Comparison of ENCODE assay signal across 19 cellular contexts in the genomic region with DNA sequence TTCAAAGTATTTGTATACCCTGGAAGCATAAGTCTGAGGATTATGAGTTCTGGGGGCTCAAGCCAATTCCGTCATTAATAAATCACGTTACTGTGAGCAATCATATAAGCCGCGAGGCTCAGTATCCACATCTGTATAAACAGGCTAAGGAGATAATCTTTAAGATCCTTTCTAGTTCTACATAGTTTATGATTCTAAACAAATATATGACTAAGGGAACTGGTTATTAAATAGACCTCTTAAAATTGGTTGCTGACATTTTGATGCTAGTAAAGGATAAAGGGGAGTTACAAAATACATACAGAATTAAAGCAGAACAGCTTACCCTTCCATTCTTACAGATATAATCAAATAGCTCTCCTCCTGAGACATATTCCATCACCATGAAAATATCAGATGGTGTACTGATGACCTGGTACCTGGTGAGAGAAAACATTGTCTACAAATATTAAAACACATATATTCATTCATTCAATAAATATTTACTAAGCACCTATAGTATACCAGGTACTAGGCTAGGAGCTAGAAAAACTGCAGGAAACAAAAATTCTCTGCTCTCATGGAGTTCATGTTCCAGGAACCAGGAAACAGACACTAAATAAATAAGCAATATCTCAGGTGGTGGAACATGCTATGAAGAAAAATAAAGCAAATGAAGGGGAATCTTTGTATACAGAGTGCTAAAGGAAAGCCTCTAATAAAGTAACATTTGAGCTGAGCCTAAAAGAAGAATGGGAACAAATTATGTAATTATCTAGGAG. TPM values are rescaled to one million over a fixed set of nuclear protein-coding genes. Genes with fewer than 3 reads are reported as not detected.
A peak's percentile ranks its signal among the peaks of the same experiment; 100 is the strongest.
DNase-seq lines count a peak whose midpoint lies in the region; ATAC-seq and TF ChIP-seq lines count a peak whose summit lies in the region.
"Had no signal": no experiment of that assay in that cellular context is flagged by ENCODE, and none has a peak within 500 bp of the region (broad histone marks: within the 10 kb centered on the region; RNA-seq: fewer than 3 reads in every experiment).

No MANE protein-coding gene starts in this region.

- peaks cover 13% of the 10 kb centered on the region for H3K4me1 Mint-ChIP-seq in stimulated activated memory B cell treated with anti-CD40 and anti-IgM and Interleukin-4, amounts not matched to agents 10 μg/mL and 1 μg/mL and 100 μg/mL, for 72 hours
- peaks cover 23% of the 10 kb centered on the region for H3K4me1 Mint-ChIP-seq in CD4-positive, alpha-beta T cell (ENCODE audit: low read depth)

- POLR2A ChIA-PET in CD4-positive, alpha-beta T cell (lab: Charles Lee), result no interaction called here

- no peak for ATAC-seq in stimulated activated memory B cell treated with anti-CD40 and anti-IgM and Interleukin-4, amounts not matched to agents 10 μg/mL and 1 μg/mL and 100 μg/mL, for 72 hours
- ATAC-seq in CD4-positive, alpha-beta T cell (ENCODE audit: poor library complexity), result no peak
- ATAC-seq: left cardiac atrium had no signal

- intact Hi-C loops in CD4-positive, alpha-beta T cell (cut with DNase I, micrococcal nuclease), result no loop called here

- peaks cover 54% of the 10 kb centered on the region for H3K36me3 ChIP-seq in SK-N-MC (ENCODE audit: insufficient read depth, low read length)

- peak overlapping the region; percentile 5 for H3K27ac Mint-ChIP-seq in stimulated activated memory B cell treated with anti-CD40 and anti-IgM and Interleukin-4, amounts not matched to agents 10 μg/mL and 1 μg/mL and 100 μg/mL, for 72 hours
- H3K27ac Mint-ChIP-seq in CD4-positive, alpha-beta T cell, result no peak overlapping the region
- H3K27ac Mint-ChIP-seq: activated naive CD4-positive, alpha-beta T cell treated with anti-CD3 and anti-CD28 coated beads for 36 hours had no signal

- TF ChIP-seq CTCF in fibroblast of villous mesenchyme (IDR thresholded peaks at IDR 0.05; ENCODE audit: insufficient read depth, low read depth, low read length), result no peak
- TF ChIP-seq CTCF in CD4-positive, alpha-beta T cell (IDR thresholded peaks at IDR 0.05), result no peak

- no peak overlapping the region for H3K9ac ChIP-seq in SK-N-MC (ENCODE audit: insufficient read length)

- H3K27me3 Mint-ChIP-seq in stimulated activated memory B cell treated with anti-CD40 and anti-IgM and Interleukin-4, amounts not matched to agents 10 μg/mL and 1 μg/mL and 100 μg/mL, for 72 hours, result no peaks in the 10 kb centered on the region
- no peaks in the 10 kb centered on the region for H3K27me3 Mint-ChIP-seq in CD4-positive, alpha-beta T cell

- H3K27me3 ChIP-seq in CD4-positive, alpha-beta T cell (ENCODE audit: control insufficient read depth, insufficient read depth, low read length), result no peaks in the 10 kb centered on the region
- H3K27me3 ChIP-seq: ascending aorta had no signal

- CTCF ChIA-PET in CD4-positive, alpha-beta T cell (lab: Charles Lee), result no interaction called here

- peak overlapping the region; percentile 51; the same call in 1 of the 2 replicates for H3K27ac ChIP-seq in SK-N-MC
- no peak overlapping the region for H3K27ac ChIP-seq in CD4-positive, alpha-beta T cell (ENCODE audit: low read depth, low read length)
- H3K27ac ChIP-seq: ascending aorta had no signal

- no peaks in the 10 kb centered on the region for H3K9me3 ChIP-seq in SK-N-MC (ENCODE audit: low read depth, low read length)
- H3K9me3 ChIP-seq in CD4-positive, alpha-beta T cell (ENCODE audit: control insufficient read depth, low read length), result no peaks in the 10 kb centered on the region
- H3K9me3 ChIP-seq: ascending aorta had no signal

- DNase-seq in SIG-M5 treated with dmso at 0.1 percent for 504 hours (lab: John Stamatoyannopoulos, UW; ENCODE audit: unreplicated experiment), result peak; percentile 32
- no peak for DNase-seq in SIG-M5 (lab: John Stamatoyannopoulos, UW)
- no peak for DNase-seq in SK-N-MC (ENCODE audit: low read depth, low spot score)
- peak; percentile 62 for DNase-seq in fibroblast of villous mesenchyme (ENCODE audit: low read depth)
- no peak for DNase-seq in iPS-NIHi7 (ENCODE audit: extremely low spot score)
- DNase-seq in activated gamma-delta T cell treated with Interleukin-2 at 50 U/mL for 16 hours, result no peak
- no peak for DNase-seq in CD4-positive, alpha-beta T cell
- DNase-seq: activated CD4-positive, alpha-beta T cell treated with anti-CD3 and anti-CD28 coated beads, Interleukin-2, amount 50 U/mL, for 1 hour; activated CD8-positive, alpha-beta memory T cell treated with anti-CD3 and anti-CD28 coated beads, Interleukin-2, amount 50 U/mL, for 4 hours; activated naive CD4-positive, alpha-beta T cell treated with anti-CD3 and anti-CD28 coated beads for 36 hours; effector CD8-positive, alpha-beta T cell; H7; left cardiac atrium; NCI-H524 treated with DMSO at 0.1 percent for 48 hours; Right ventricle myocardium superior; stimulated activated CD4-positive, alpha-beta T cell treated with anti-CD3 and anti-CD28 coated beads, Interleukin-4, amount 100 ng/mL, for 1 hour; T-helper 1 cell had no signal

- no peaks in the 10 kb centered on the region for H3K9me3 Mint-ChIP-seq in stimulated activated memory B cell treated with anti-CD40 and anti-IgM and Interleukin-4, amounts not matched to agents 10 μg/mL and 1 μg/mL and 100 μg/mL, for 72 hours
- H3K9me3 Mint-ChIP-seq in CD4-positive, alpha-beta T cell, result no peaks in the 10 kb centered on the region
- H3K9me3 Mint-ChIP-seq: activated naive CD4-positive, alpha-beta T cell treated with anti-CD3 and anti-CD28 coated beads for 36 hours had no signal

- no peak overlapping the region for H3K4me3 Mint-ChIP-seq in stimulated activated memory B cell treated with anti-CD40 and anti-IgM and Interleukin-4, amounts not matched to agents 10 μg/mL and 1 μg/mL and 100 μg/mL, for 72 hours
- H3K4me3 Mint-ChIP-seq in CD4-positive, alpha-beta T cell, result no peak overlapping the region
- H3K4me3 Mint-ChIP-seq: activated naive CD4-positive, alpha-beta T cell treated with anti-CD3 and anti-CD28 coated beads for 36 hours had no signal

- peaks cover 37% of the 10 kb centered on the region for H3K36me3 Mint-ChIP-seq in stimulated activated memory B cell treated with anti-CD40 and anti-IgM and Interleukin-4, amounts not matched to agents 10 μg/mL and 1 μg/mL and 100 μg/mL, for 72 hours
- peaks cover 71% of the 10 kb centered on the region for H3K36me3 Mint-ChIP-seq in CD4-positive, alpha-beta T cell (ENCODE audit: low read depth)

- H3K4me3 ChIP-seq in SK-N-MC (no peak overlapping the region), fibroblast of villous mesenchyme (ENCODE audit: low read depth, low read length) (no peak overlapping the region)
- H3K4me3 ChIP-seq: ascending aorta had no signal

RNA-seq across cellular contexts. Expression of gene TTC33, which starts 19.5 kb away (rescaled TPM):
- 12.2 and 18.6 TPM in 2 replicates for total RNA-seq in fibroblast of villous mesenchyme
- total RNA-seq in CD4-positive, alpha-beta T cell, result 10 to 100 TPM in 1 of 2 experiments, 1 to 10 TPM in 1; 8.7 to 12.0 TPM

RNA-seq across cellular contexts. Expression of gene PRKAA1, which starts 22.9 kb away (rescaled TPM):
- 106 and 132 TPM in 2 replicates for total RNA-seq in fibroblast of villous mesenchyme
- total RNA-seq in CD4-positive, alpha-beta T cell, result 100 to 1,000 TPM; 102 to 105 TPM

RNA-seq across cellular contexts. Expression of gene RPL37, which starts 59.8 kb away (rescaled TPM):
- total RNA-seq in fibroblast of villous mesenchyme, result 247 and 971 TPM in 2 replicates
- 1,000 to 10,000 TPM; 2,845 to 2,986 TPM for total RNA-seq in CD4-positive, alpha-beta T cell

Comparison
In these comparisons a context has a peak if more than half of its experiments do, and no peak if none do; other contexts are left out.
1. DNase-seq: peak in SIG-M5 treated with dmso at 0.1 percent for 504 hours (single experiment) and fibroblast of villous mesenchyme (single experiment); none in SIG-M5 (single experiment), SK-N-MC (single experiment), iPS-NIHi7 (single experiment), activated gamma-delta T cell treated with Interleukin-2 at 50 U/mL for 16 hours (single experiment) and CD4-positive, alpha-beta T cell (0 of 10).